Comparison of ENCODE assay signal across 24 cellular contexts in genomic region chr14:68501171-68501570, GRCh38.
DNase-seq lines count a peak whose midpoint lies in the region; ATAC-seq, FAIRE-seq and TF ChIP-seq lines count a peak whose summit lies in the region.
"Had no signal": no experiment of that assay in that cellular context is flagged by ENCODE, and none has a peak within 500 bp of the region (broad histone marks: within the 10 kb centered on the region; RNA-seq: fewer than 3 reads in every experiment).

No MANE protein-coding gene starts in this region.

- H4K8ac ChIP-seq in IMR-90 (ENCODE audit: low read depth in 2 of 2, low read length in 2 of 2) (no peak overlapping the region), H1 (ENCODE audit: extremely low read depth, insufficient read depth, low read length) (no peak overlapping the region)

- H3K79me1 ChIP-seq in IMR-90 (ENCODE audit: low read depth in 1 of 2, low read length in 2 of 2): no peaks in the 10 kb centered on the region
- no peaks in the 10 kb centered on the region for H3K79me1 ChIP-seq in H1 (ENCODE audit: low read depth, low read length)

- no peak for DNase-seq in IMR-90
- DNase-seq in H1 (ENCODE audit: low read depth in 1 of 2, low spot score in 2 of 2): no peak
- DNase-seq in mesothelial cell of epicardium (ENCODE audit: low spot score in 2 of 2, unreplicated experiment in 2 of 2): no peak
- no peak for DNase-seq in thyroid gland
- DNase-seq in lower leg skin (ENCODE audit: low spot score in 2 of 2): no peak
- no peak for DNase-seq in head of caudate nucleus
- no peak for DNase-seq in NCI-H2227 (lab: John Stamatoyannopoulos, UW; ENCODE audit: unreplicated experiment)
- DNase-seq: activated CD4-positive, alpha-beta memory T cell treated with anti-CD3 and anti-CD28 coated beads for 36 hours; activated effector memory CD4-positive, alpha-beta T cell treated with Interleukin-2 at 50 U/mL for 16 hours; activated naive CD8-positive, alpha-beta T cell treated with anti-CD3 and anti-CD28 coated beads, Interleukin-2, amount 50 U/mL, for 24 hours; cerebellar nuclear complex; NCI-H1105 treated with DMSO at 0.1 percent for 48 hours; NCI-H2029 treated with DMSO at 0.1 percent for 48 hours; NCI-H345; NCI-H82; retina; SHP77 treated with DMSO at 0.1 percent for 48 hours; stimulated activated CD4-positive, alpha-beta T cell treated with anti-CD3 and anti-CD28 coated beads, Interleukin-4, amount 100 ng/mL, for 4 hours; stimulated activated naive CD8-positive, alpha-beta T cell treated with anti-CD3 and anti-CD28 coated beads, Interleukin-15, Interleukin-2, amounts not matched to agents 100 U/mL and 50 U/mL, for 24 hours had no signal

- ATAC-seq in IMR-90 (ENCODE audit: low read depth): no peak
- no peak for ATAC-seq in HG03432 (IDR thresholded peaks at IDR 0.05; ENCODE audit: unreplicated experiment)
- ATAC-seq: activated CD4-positive, CD25-positive, alpha-beta regulatory T cell treated with anti-CD3 and anti-CD28 coated beads, Interleukin-2, amount 50 U/mL, for 24 hours; activated naive CD8-positive, alpha-beta T cell treated with anti-CD3 and anti-CD28 coated beads, Interleukin-2, amount 50 U/mL, for 24 hours; gastrocnemius medialis; stimulated activated naive CD8-positive, alpha-beta T cell treated with anti-CD3 and anti-CD28 coated beads, Interleukin-15, Interleukin-2, amounts not matched to agents 100 U/mL and 50 U/mL, for 24 hours had no signal

- dilution Hi-C loops in IMR-90 (cut with HindIII; ENCODE audit: low sequenced_read_pairs, unreplicated experiment): no loop called here

- H4K5ac ChIP-seq in IMR-90 (ENCODE audit: low read depth, low read length): no peak overlapping the region
- H4K5ac ChIP-seq in H1 (ENCODE audit: insufficient read length, low read depth, low read length): no peak overlapping the region

- H3K18ac ChIP-seq in IMR-90 (ENCODE audit: low read depth, low read length) (no peak overlapping the region), H1 (ENCODE audit: extremely low read depth, low read length) (no peak overlapping the region)

- H3K4me2 ChIP-seq in IMR-90 (ENCODE audit: low read depth, low read length): no peak overlapping the region
- H3K4me2 ChIP-seq in H1 (ENCODE audit: insufficient read depth in 1 of 2, low read depth in 2 of 2, low read length in 2 of 2): no peak overlapping the region

- H3K36me3 Mint-ChIP-seq in mesothelial cell of epicardium: no peaks in the 10 kb centered on the region
- H3K36me3 Mint-ChIP-seq: activated CD4-positive, alpha-beta memory T cell treated with anti-CD3 and anti-CD28 coated beads for 36 hours had no signal

- H2BK12ac ChIP-seq in H1 (ENCODE audit: low read depth, low read length): 0 out of 2 replicates have a peak overlapping the region, but pooled peaks have one; percentile 11

- H3K27me3 ChIP-seq in IMR-90 (ENCODE audit: control insufficient read depth, insufficient read depth, low read length) (no peaks in the 10 kb centered on the region), H1 (replicated peaks in 1 of 4; ENCODE audit: control insufficient read depth in 3 of 4, extremely low read depth in 1 of 4, insufficient read depth in 3 of 4, low read length in 3 of 4) (no peaks in the 10 kb centered on the region), thyroid gland (no peaks in the 10 kb centered on the region)
- H3K27me3 ChIP-seq: gastrocnemius medialis had no signal

- in situ Hi-C loops in IMR-90 (cut with MboI; ENCODE audit: low sequenced_read_pairs): no loop called here

- POLR2A ChIA-PET in IMR-90 (lab: Charles Lee; ENCODE audit: unreplicated experiment): no interaction called here
- POLR2A ChIA-PET in H1 (lab: Charles Lee; ENCODE audit: partially characterized antibody): no interaction called here

- no peak for FAIRE-seq in H1 (lab: Jason Lieb, UNC)
- FAIRE-seq: G401.6 had no signal

- no peak overlapping the region for H2AK9ac ChIP-seq in IMR-90 (replicated peaks; ENCODE audit: low read depth, low read length, poor library complexity)

- TF ChIP-seq CTCF in IMR-90 (conservative IDR thresholded peaks at IDR 0.05; ENCODE audit: low read depth, low read length): no peak
- no peak for TF ChIP-seq CTCF in H1 (IDR thresholded peaks at IDR 0.05; ENCODE audit: control extremely low read depth in 1 of 3, insufficient read depth in 1 of 3, low read depth in 1 of 3, low read length in 3 of 3)
- TF ChIP-seq CTCF in mesothelial cell of epicardium (IDR thresholded peaks at IDR 0.05; ENCODE audit: unreplicated experiment): no peak
- TF ChIP-seq CTCF in thyroid gland (IDR thresholded peaks at IDR 0.05): no peak
- TF ChIP-seq CTCF in lower leg skin (IDR thresholded peaks at IDR 0.05): no peak

- H4K91ac ChIP-seq in IMR-90 (ENCODE audit: insufficient read depth, low read depth, low read length): no peak overlapping the region
- H4K91ac ChIP-seq in H1 (replicated peaks; ENCODE audit: insufficient read length, low read length): no peak overlapping the region

- peaks cover 4% of the 10 kb centered on the region for H3K4me1 ChIP-seq in IMR-90 (ENCODE audit: control insufficient read depth, insufficient read depth, low read length)
- peaks cover 0 to 5% (median 3%) of the 10 kb centered on the region in 4 experiments; a peak in 4 of 7 replicates for H3K4me1 ChIP-seq in H1 (replicated peaks in 1 of 4; ENCODE audit: control insufficient read depth in 3 of 4, insufficient read depth in 4 of 4, low read length in 3 of 4)
- H3K4me1 ChIP-seq in thyroid gland: peaks cover 29 to 47% of the 10 kb centered on the region in 2 donors

- no peak for TF ChIP-seq EP300 in H1 (IDR thresholded peaks at IDR 0.05; ENCODE audit: borderline replicate concordance in 1 of 2, low read depth in 2 of 2, low read length in 2 of 2)

- peaks cover 66% of the 10 kb centered on the region for H3K4me1 Mint-ChIP-seq in mesothelial cell of epicardium

- no peak overlapping the region for H2AFZ ChIP-seq in IMR-90 (replicated peaks; ENCODE audit: low read length, poor library complexity)
- H2AFZ ChIP-seq in H1 (ENCODE audit: low read length): no peak overlapping the region

- no peak overlapping the region for H3K4me3 ChIP-seq in IMR-90 (ENCODE audit: insufficient read depth, low read depth, low read length)
- H3K4me3 ChIP-seq in H1 (ENCODE audit: extremely low read depth in 1 of 4, insufficient read depth in 2 of 4, low read depth in 3 of 4, low read length in 4 of 4): no peak overlapping the region
- no peak overlapping the region for H3K4me3 ChIP-seq in thyroid gland (replicated peaks in 1 of 3)
- H3K4me3 ChIP-seq in lower leg skin (ENCODE audit: low read depth, poor library complexity, severe bottlenecking): no peak overlapping the region
- H3K4me3 ChIP-seq: gastrocnemius medialis, lung had no signal

- no peak overlapping the region for H3K23ac ChIP-seq in IMR-90 (ENCODE audit: low read depth, low read length)
- H3K23ac ChIP-seq in H1 (ENCODE audit: insufficient read length): no peak overlapping the region

- H4K20me1 ChIP-seq in IMR-90 (ENCODE audit: insufficient read depth, low read length): no peaks in the 10 kb centered on the region
- no peaks in the 10 kb centered on the region for H4K20me1 ChIP-seq in H1 (replicated peaks in 1 of 2; ENCODE audit: control insufficient read depth in 1 of 2, insufficient read depth in 2 of 2, low read length in 2 of 2)

- CTCF ChIA-PET in IMR-90 (lab: Yijun Ruan, JAX): no interaction called here
- CTCF ChIA-PET in H1 (lab: Charles Lee; ENCODE audit: partially characterized antibody): interaction anchor here (0.8 kb wide), 1 partner anchor 11 kb away, joined by 3 read pairs; no protein-coding TSS in a partner anchor

- H3K9me3 ChIP-seq in IMR-90 (ENCODE audit: control insufficient read depth, insufficient read depth, low read length): no peaks in the 10 kb centered on the region
- no peaks in the 10 kb centered on the region for H3K9me3 ChIP-seq in H1 (ENCODE audit: insufficient read depth in 2 of 2, low read depth in 1 of 2, low read length in 1 of 2)
- no peaks in the 10 kb centered on the region for H3K9me3 ChIP-seq in thyroid gland
- H3K9me3 ChIP-seq: gastrocnemius medialis had no signal

- intact Hi-C loops in IMR-90 (cut with micrococcal nuclease): no loop called here
- intact Hi-C loops in thyroid gland (cut with DNase I): no loop called here
- intact Hi-C loops in lower leg skin (cut with DNase I; ENCODE audit: low total_unique reads): no loop called here
- intact Hi-C loops in head of caudate nucleus (cut with DNase I): no loop called here

- no peak overlapping the region for H2BK15ac ChIP-seq in IMR-90 (ENCODE audit: low read depth, low read length)
- no peak overlapping the region for H2BK15ac ChIP-seq in H1 (ENCODE audit: low read length)

- H2BK5ac ChIP-seq in IMR-90 (ENCODE audit: low read depth, low read length, poor library complexity, severe bottlenecking) (no peak overlapping the region), H1 (ENCODE audit: low read depth, low read length) (no peak overlapping the region)

- no TSS peak for BruUV-seq in IMR-90 (replicated peaks; lab: Mats Ljungman, UMichigan)

- H3K4ac ChIP-seq in IMR-90 (ENCODE audit: low read depth, low read length) (no peak overlapping the region), H1 (replicated peaks; ENCODE audit: insufficient read length, low read depth, low read length) (no peak overlapping the region)

- H3K27me3 Mint-ChIP-seq in mesothelial cell of epicardium (ENCODE audit: low read depth): no peaks in the 10 kb centered on the region
- H3K27me3 Mint-ChIP-seq: activated CD4-positive, alpha-beta memory T cell treated with anti-CD3 and anti-CD28 coated beads for 36 hours; activated naive CD8-positive, alpha-beta T cell treated with anti-CD3 and anti-CD28 coated beads, Interleukin-2, amount 50 U/mL, for 24 hours had no signal

- no peak overlapping the region for H3K4me3 Mint-ChIP-seq in mesothelial cell of epicardium
- H3K4me3 Mint-ChIP-seq: activated CD4-positive, alpha-beta memory T cell treated with anti-CD3 and anti-CD28 coated beads for 36 hours; activated naive CD8-positive, alpha-beta T cell treated with anti-CD3 and anti-CD28 coated beads, Interleukin-2, amount 50 U/mL, for 24 hours had no signal

- H3K23me2 ChIP-seq in H1 (ENCODE audit: low read depth, low read length): no peaks in the 10 kb centered on the region

- TF ChIP-seq RAD21 in IMR-90 (IDR thresholded peaks at IDR 0.05; ENCODE audit: low read length) (no peak), H1 (IDR thresholded peaks at IDR 0.05 in 1 of 2, conservative IDR thresholded peaks at IDR 0.05 in 1 of 2; ENCODE audit: low read depth in 2 of 2, low read length in 2 of 2) (no peak)

- no peak overlapping the region for H2BK20ac ChIP-seq in IMR-90 (ENCODE audit: low read depth, low read length)
- no peak overlapping the region for H2BK20ac ChIP-seq in H1 (ENCODE audit: low read length)

- no peak overlapping the region for H3K27ac ChIP-seq in IMR-90 (ENCODE audit: insufficient read depth, low read length)
- H3K27ac ChIP-seq in H1 (ENCODE audit: low read depth, low read length): no peak overlapping the region
- H3K27ac ChIP-seq in thyroid gland: peak overlapping the region; percentile 83 to 93 (median 92)
- H3K27ac ChIP-seq: gastrocnemius medialis had no signal

- H3K79me2 ChIP-seq in H1 (ENCODE audit: control insufficient read depth in 1 of 2, insufficient read depth in 2 of 2, low read length in 2 of 2): no peaks in the 10 kb centered on the region

- H2BK120ac ChIP-seq in IMR-90 (ENCODE audit: low read depth, low read length): no peak overlapping the region
- H2BK120ac ChIP-seq in H1 (replicated peaks; ENCODE audit: low read depth, low read length): no peak overlapping the region

- no peak overlapping the region for H3K9ac ChIP-seq in IMR-90 (ENCODE audit: low read depth, low read length)
- no peak overlapping the region for H3K9ac ChIP-seq in H1 (replicated peaks in 1 of 4; ENCODE audit: extremely low read depth in 1 of 4, low read depth in 3 of 4, low read length in 3 of 4)

- no peaks in the 10 kb centered on the region for H3K9me3 Mint-ChIP-seq in mesothelial cell of epicardium
- H3K9me3 Mint-ChIP-seq: activated CD4-positive, alpha-beta memory T cell treated with anti-CD3 and anti-CD28 coated beads for 36 hours; activated naive CD8-positive, alpha-beta T cell treated with anti-CD3 and anti-CD28 coated beads, Interleukin-2, amount 50 U/mL, for 24 hours had no signal

- TF ChIP-seq POLR2A in IMR-90 (IDR thresholded peaks at IDR 0.05; ENCODE audit: low read depth, low read length) (no peak), H1 (IDR thresholded peaks at IDR 0.05; ENCODE audit: control extremely low read depth in 1 of 2, low read depth in 2 of 2, low read length in 2 of 2) (no peak), thyroid gland (IDR thresholded peaks at IDR 0.05) (no peak), lower leg skin (IDR thresholded peaks at IDR 0.05) (no peak)

- peak overlapping the region; percentile 51 for H3K27ac Mint-ChIP-seq in mesothelial cell of epicardium
- H3K27ac Mint-ChIP-seq: activated CD4-positive, alpha-beta memory T cell treated with anti-CD3 and anti-CD28 coated beads for 36 hours; activated naive CD8-positive, alpha-beta T cell treated with anti-CD3 and anti-CD28 coated beads, Interleukin-2, amount 50 U/mL, for 24 hours had no signal

- peaks cover 3% of the 10 kb centered on the region for H3K9me1 ChIP-seq in IMR-90 (ENCODE audit: insufficient read depth, low read length)

- H3K56ac ChIP-seq in IMR-90 (ENCODE audit: extremely low read depth, insufficient read depth, low read length) (no peak overlapping the region), H1 (replicated peaks; ENCODE audit: insufficient read length, low read depth, low read length) (no peak overlapping the region)

- WGBS in IMR-90 (ENCODE audit: extremely low coverage in 2 of 2, insufficient read length in 1 of 2), 2 experiments: no CpG with 5 or more reads among the region's 3 CpGs
- WGBS in H1 (ENCODE audit: extremely low coverage in 1 of 2, insufficient coverage in 1 of 2, insufficient read length in 1 of 2, insufficient replicate concordance in 2 of 2, low coverage in 1 of 2, low lambda C conversion rate in 2 of 2, missing lambda C conversion rate in 1 of 2), 2 experiments: 87% methylated on average over 3 of the region's 3 CpGs; no CpG with 5 or more reads in 1 of the 2 experiments
- WGBS in thyroid gland, 2 donors: 76 to 78% methylated on average over 2 to 3 of the region's 3 CpGs
- 71 to 85% methylated on average over 3 of the region's 3 CpGs for WGBS in lower leg skin, 2 donors

- no peaks in the 10 kb centered on the region for H3K36me3 ChIP-seq in IMR-90 (ENCODE audit: control insufficient read depth, insufficient read depth, low read length)
- no peaks in the 10 kb centered on the region for H3K36me3 ChIP-seq in H1 (ENCODE audit: control insufficient read depth in 2 of 4, insufficient read depth in 4 of 4, low read length in 3 of 4)
- H3K36me3 ChIP-seq in thyroid gland: no peaks in the 10 kb centered on the region
- H3K36me3 ChIP-seq: gastrocnemius medialis had no signal

- H3K14ac ChIP-seq in IMR-90 (replicated peaks; ENCODE audit: low read depth, low read length): no peak overlapping the region
- H3K14ac ChIP-seq in H1 (ENCODE audit: insufficient read length): no peak overlapping the region

- H2AK5ac ChIP-seq in IMR-90 (ENCODE audit: low read depth, low read length) (0 out of 2 replicates have a peak overlapping the region, but pooled peaks have one; percentile 22), H1 (ENCODE audit: low read depth, low read length) (no peak overlapping the region)

Comparison
In these comparisons a context has a peak if more than half of its experiments do, and no peak if none do; other contexts are left out.
1. H3K27ac ChIP-seq: peak in thyroid gland (3 of 3); none in IMR-90 (single experiment) and H1 (single experiment).